9 cellular contexts compared by ENCODE assay signal in the genomic region with DNA sequence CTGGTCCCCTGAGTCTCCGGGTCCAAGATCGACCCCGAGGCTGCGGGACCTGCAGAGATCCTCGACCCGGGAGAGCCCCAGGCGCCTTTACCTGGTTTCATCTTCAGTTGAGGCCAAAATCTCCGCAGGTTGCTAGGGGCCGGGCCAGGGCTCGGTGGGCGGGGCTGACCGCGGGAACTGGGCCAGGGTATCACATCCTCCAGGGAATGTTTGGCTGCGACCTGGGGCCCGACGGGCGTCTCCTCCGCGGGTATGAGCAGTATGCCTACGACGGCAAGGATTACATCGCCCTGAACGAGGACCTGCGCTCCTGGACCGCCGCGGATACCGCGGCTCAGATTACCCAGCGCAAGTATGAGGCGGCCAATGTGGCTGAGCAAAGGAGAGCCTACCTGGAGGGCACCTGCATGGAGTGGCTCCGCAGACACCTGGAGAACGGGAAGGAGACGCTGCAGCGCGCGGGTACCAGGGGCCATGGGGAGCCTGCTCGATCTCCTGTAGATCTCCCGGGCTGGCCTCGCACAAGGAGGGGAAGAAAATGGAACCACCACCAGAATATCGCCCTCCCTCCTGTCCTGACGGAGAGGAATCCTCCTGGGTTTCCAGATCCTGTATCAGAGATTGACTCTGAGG. TPM values are rescaled to one million over a fixed set of nuclear protein-coding genes. Genes with fewer than 3 reads are reported as not detected.
DNase-seq lines count a peak whose midpoint lies in the region; ATAC-seq, FAIRE-seq and TF ChIP-seq lines count a peak whose summit lies in the region.
"Had no signal": no experiment of that assay in that cellular context is flagged by ENCODE, and none has a peak within 500 bp of the region (broad histone marks: within the 10 kb centered on the region; RNA-seq: fewer than 3 reads in every experiment).

No MANE protein-coding gene starts in this region.

- SMC1A ChIA-PET in GM12878 (lab: Charles Lee; ENCODE audit: uncharacterized antibody, unreplicated experiment): no interaction called here

- BruUV-seq in GM12878 (replicated peaks; lab: Mats Ljungman, UMichigan): no TSS peak

- TF ChIP-seq POLR2A in GM12878 (IDR thresholded peaks at IDR 0.05; ENCODE audit: low read depth, low read length): no peak

- no peak overlapping the region for H3K9ac ChIP-seq in GM12878 (ENCODE audit: control insufficient read depth, insufficient read depth, low read length)

- no peak for ATAC-seq in GM12878
- ATAC-seq in left lobe of liver: peak; percentile 68
- peak; percentile 34 for ATAC-seq in stimulated activated memory B cell treated with anti-CD40 and anti-IgM and Interleukin-4, amounts not matched to agents 10 μg/mL and 1 μg/mL and 100 μg/mL, for 72 hours
- ATAC-seq: A549 had no signal

- peak overlapping the region; percentile 81 for H3K4me3 Mint-ChIP-seq in stimulated activated memory B cell treated with anti-CD40 and anti-IgM and Interleukin-4, amounts not matched to agents 10 μg/mL and 1 μg/mL and 100 μg/mL, for 72 hours

- POLR2A ChIA-PET in GM12878 (lab: Charles Lee): no interaction called here

- H3K4me3 ChIP-seq in GM12878: peak overlapping the region; percentile 27; the same call in 1 of the 2 replicates
- H3K4me3 ChIP-seq: A549 had no signal

- intact Hi-C loops in GM12878 (cut with micrococcal nuclease; ENCODE audit: unreplicated experiment): no loop called here
- intact Hi-C loops in posterior cingulate gyrus (cut with DNase I): no loop called here

- no peak for TF ChIP-seq EP300 in GM12878 (IDR thresholded peaks at IDR 0.05; ENCODE audit: borderline replicate concordance in 1 of 2, control insufficient read depth in 1 of 2, low read depth in 2 of 2, low read length in 2 of 2)

- no peaks in the 10 kb centered on the region for H3K9me3 Mint-ChIP-seq in stimulated activated memory B cell treated with anti-CD40 and anti-IgM and Interleukin-4, amounts not matched to agents 10 μg/mL and 1 μg/mL and 100 μg/mL, for 72 hours

- RAD21 ChIA-PET in GM12878 (lab: Charles Lee; ENCODE audit: unreplicated experiment): no interaction called here

- FAIRE-seq in GM12878 (lab: Jason Lieb, UNC): no peak
- FAIRE-seq: A549 had no signal

- 0 out of 2 replicates have a peak overlapping the region, but pooled peaks have one; percentile 38 for H3K4me2 ChIP-seq in GM12878 (ENCODE audit: control insufficient read depth, insufficient read depth)
- H3K4me2 ChIP-seq: A549 had no signal

- H3K27me3 ChIP-seq in GM12878 (replicated peaks in 1 of 2; ENCODE audit: control insufficient read depth in 2 of 2, insufficient read depth in 2 of 2, low read length in 1 of 2): peaks cover 2 to 10% of the 10 kb centered on the region in 2 experiments; a peak in 3 of 4 replicates

- H3K27ac ChIP-seq in GM12878 (ENCODE audit: control insufficient read depth, insufficient read depth): no peak overlapping the region
- H3K27ac ChIP-seq: A549 had no signal

- no peak overlapping the region for H2AFZ ChIP-seq in GM12878 (ENCODE audit: control insufficient read depth, low read depth, low read length)

- H3K4me1 ChIP-seq in GM12878 (ENCODE audit: control insufficient read depth, insufficient read depth, low read length): no peaks in the 10 kb centered on the region
- H3K4me1 ChIP-seq: A549 had no signal

- H3K27me3 Mint-ChIP-seq in stimulated activated memory B cell treated with anti-CD40 and anti-IgM and Interleukin-4, amounts not matched to agents 10 μg/mL and 1 μg/mL and 100 μg/mL, for 72 hours: peaks cover 36% of the 10 kb centered on the region

- WGBS in GM12878 (ENCODE audit: insufficient coverage, insufficient replicate concordance, low lambda C conversion rate, missing lambda C conversion rate): 35% methylated on average over 37 of the region's 42 CpGs

- no peak overlapping the region for H3K27ac Mint-ChIP-seq in stimulated activated memory B cell treated with anti-CD40 and anti-IgM and Interleukin-4, amounts not matched to agents 10 μg/mL and 1 μg/mL and 100 μg/mL, for 72 hours

- H3K9me3 ChIP-seq in GM12878 (replicated peaks; ENCODE audit: control insufficient read depth, insufficient read depth, low read length): no peaks in the 10 kb centered on the region
- H3K9me3 ChIP-seq: A549 had no signal

- H3K4me1 Mint-ChIP-seq in stimulated activated memory B cell treated with anti-CD40 and anti-IgM and Interleukin-4, amounts not matched to agents 10 μg/mL and 1 μg/mL and 100 μg/mL, for 72 hours: peaks cover 25% of the 10 kb centered on the region

- no peaks in the 10 kb centered on the region for H3K79me2 ChIP-seq in GM12878 (ENCODE audit: control insufficient read depth, insufficient read depth, low read length)

- DNase-seq in NCI-H2171 treated with DMSO at 0.1 percent for 48 hours (lab: John Stamatoyannopoulos, UW) (peak; percentile 48), NCI-H2171 (lab: John Stamatoyannopoulos, UW) (no peak), GM12878 (ENCODE audit: low read depth, low spot score) (no peak), left lobe of liver (ENCODE audit: low spot score) (peak; percentile 59), posterior cingulate gyrus (no peak), glomerular visceral epithelial cell (ENCODE audit: extremely low spot score) (no peak), NK-92 (lab: John Stamatoyannopoulos, UW; ENCODE audit: unreplicated experiment) (no peak)

- peaks cover 19% of the 10 kb centered on the region for H3K36me3 Mint-ChIP-seq in stimulated activated memory B cell treated with anti-CD40 and anti-IgM and Interleukin-4, amounts not matched to agents 10 μg/mL and 1 μg/mL and 100 μg/mL, for 72 hours

- no peaks in the 10 kb centered on the region for H4K20me1 ChIP-seq in GM12878 (ENCODE audit: control insufficient read depth, insufficient read depth)

- CTCF ChIA-PET in GM12878 (lab: Yijun Ruan, JAX): no interaction called here

- in situ Hi-C loops in GM12878 (cut with MboI): loop anchor here (5.0 kb wide), 1 partner anchor 160 kb away; no protein-coding TSS in a partner anchor

- H3K36me3 ChIP-seq in GM12878 (ENCODE audit: control insufficient read depth in 2 of 2, insufficient read depth in 2 of 2, low read length in 1 of 2): no peaks in the 10 kb centered on the region; a peak in 1 of 4 replicates

- no peak for TF ChIP-seq CTCF in GM12878 (IDR thresholded peaks at IDR 0.05 in 2 of 3, conservative IDR thresholded peaks at IDR 0.05 in 1 of 3; ENCODE audit: control insufficient read depth in 2 of 3, extremely low read depth in 1 of 3, insufficient read depth in 1 of 3, low read depth in 3 of 3, low read length in 3 of 3)

- no peak for TF ChIP-seq RAD21 in GM12878 (IDR thresholded peaks at IDR 0.05; ENCODE audit: insufficient read depth, low read depth, low read length)

TF ChIP-seq in GM12878, 131 proteins besides CTCF, POLR2A, EP300 and RAD21 (continues in another document):
- TF ChIP-seq RFX5 (IDR thresholded peaks at IDR 0.05; ENCODE audit: low read depth, low read length) (no peak), NFYA (IDR thresholded peaks at IDR 0.05; ENCODE audit: borderline replicate concordance, low read depth, low read length) (no peak), PAX8 (IDR thresholded peaks at IDR 0.05) (no peak), PML (IDR thresholded peaks at IDR 0.05; ENCODE audit: low read length) (no peak), HDAC2 (IDR thresholded peaks at IDR 0.05) (no peak), ZNF217 (IDR thresholded peaks at IDR 0.05) (no peak), NBN (IDR thresholded peaks at IDR 0.05) (no peak), TAF1 (IDR thresholded peaks at IDR 0.05; ENCODE audit: borderline replicate concordance, low read depth, low read length) (no peak), ZNF384 (IDR thresholded peaks at IDR 0.05; ENCODE audit: borderline replicate concordance, low read depth, low read length) (no peak), KLF5 (IDR thresholded peaks at IDR 0.05; ENCODE audit: partially characterized antibody) (no peak), CBX5 (IDR thresholded peaks at IDR 0.05; ENCODE audit: low read depth) (no peak), WRNIP1 (IDR thresholded peaks at IDR 0.05; ENCODE audit: borderline replicate concordance, low read depth, low read length) (no peak)

RNA-seq across cellular contexts. Expression of a gene that starts 53.8 kb away (rescaled TPM):
- total RNA-seq in GM12878 (2013; cell fraction: nucleolus; rRNA removed): 8.0 and 8.2 TPM in 2 replicates
- total RNA-seq in GM12878 (2014; rRNA removed) (61.9 and 66.5 TPM in 2 replicates), GM12878 (2014; rRNA removed; fragmentation: Illumina TruSeq; extraction: Trizol) (62.7 and 63.0 TPM in 2 replicates), GM12878 (2021) (47.4 and 50.6 TPM in 2 replicates), left lobe of liver (8.2 TPM)
- 29.7 TPM for polyA plus RNA-seq in GM12878 (2011; ENCODE audit: low read depth)
- polyA plus RNA-seq in GM12878 (2011; rRNA removed) (60.5 and 88.9 TPM in 2 replicates), GM12878 (2014; fragmentation: Illumina TruSeq; extraction: Trizol) (30.7 and 54.0 TPM in 2 replicates), GM12878 (2014; fragmentation: Nextera tagmentation; extraction: Ambion mirVana) (100 to 1,000 TPM; 154 to 160 TPM), GM12878 (2014; rRNA removed) (59.9 and 67.5 TPM in 2 replicates), GM12878 (2016; fragmentation: Nextera tagmentation; extraction: Ambion mirVana) (100 to 1,000 TPM in 1 of 2 experiments, 10 to 100 TPM in 1; 99.5 to 108 TPM)
- 97.4 and 113 TPM in 2 replicates for polyA plus RNA-seq in GM12878 (2011; cell fraction: cytosol; rRNA removed)
- polyA plus RNA-seq in GM12878 (2011; cell fraction: nucleus; rRNA removed): 67.2 and 79.1 TPM in 2 replicates
- polyA plus RNA-seq in GM12878 (2012): 44.1 and 52.3 TPM in 2 replicates
- polyA minus RNA-seq in GM12878 (2011; rRNA and poly(A)+ RNA removed): 29.6 and 32.1 TPM in 2 replicates
- polyA minus RNA-seq in GM12878 (2011; cell fraction: cytosol; rRNA and poly(A)+ RNA removed): 4.9 and 5.8 TPM in 2 replicates
- 10.9 and 13.3 TPM in 2 replicates for polyA minus RNA-seq in GM12878 (2011; cell fraction: nucleus; rRNA and poly(A)+ RNA removed)

RNA-seq across cellular contexts. Expression of a gene that starts 59.8 kb away (rescaled TPM):
- 8.2 and 10.4 TPM in 2 replicates for total RNA-seq in GM12878 (2013; cell fraction: nucleolus; rRNA removed)
- total RNA-seq in GM12878 (2014; rRNA removed) (27.4 and 32.9 TPM in 2 replicates), GM12878 (2014; rRNA removed; fragmentation: Illumina TruSeq; extraction: Trizol) (24.3 and 27.8 TPM in 2 replicates), GM12878 (2021) (28.7 and 28.8 TPM in 2 replicates), left lobe of liver (21.7 TPM)
- 19.9 TPM for polyA plus RNA-seq in GM12878 (2011; ENCODE audit: low read depth)
- polyA plus RNA-seq in GM12878 (2011; rRNA removed) (48.0 and 56.1 TPM in 2 replicates), GM12878 (2014; fragmentation: Illumina TruSeq; extraction: Trizol) (48.9 and 54.3 TPM in 2 replicates), GM12878 (2014; fragmentation: Nextera tagmentation; extraction: Ambion mirVana) (10 to 100 TPM; 12.6 to 13.4 TPM), GM12878 (2014; rRNA removed) (33.5 and 38.2 TPM in 2 replicates), GM12878 (2016; fragmentation: Nextera tagmentation; extraction: Ambion mirVana) (10 to 100 TPM; 46.2 TPM)
- polyA plus RNA-seq in GM12878 (2011; cell fraction: cytosol; rRNA removed): 40.0 and 49.5 TPM in 2 replicates
- 22.5 and 26.5 TPM in 2 replicates for polyA plus RNA-seq in GM12878 (2011; cell fraction: nucleus; rRNA removed)
- polyA plus RNA-seq in GM12878 (2012): 26.6 and 30.0 TPM in 2 replicates
- 20.4 and 27.6 TPM in 2 replicates for polyA minus RNA-seq in GM12878 (2011; rRNA and poly(A)+ RNA removed)
- polyA minus RNA-seq in GM12878 (2011; cell fraction: cytosol; rRNA and poly(A)+ RNA removed): 9.2 and 12.0 TPM in 2 replicates
- polyA minus RNA-seq in GM12878 (2011; cell fraction: nucleus; rRNA and poly(A)+ RNA removed): 8.3 and 10.7 TPM in 2 replicates

Comparison
In these comparisons a context has a peak if more than half of its experiments do, and no peak if none do; other contexts are left out.
1. DNase-seq: peak in NCI-H2171 treated with DMSO at 0.1 percent for 48 hours (single experiment) and left lobe of liver (single experiment); none in NCI-H2171 (single experiment), GM12878 (single experiment), posterior cingulate gyrus (0 of 10), glomerular visceral epithelial cell (single experiment) and NK-92 (single experiment).